ENCODE assay signal across 22 cellular contexts in genomic region chr11:1476946-1477736, GRCh38. TPM values are rescaled to one million over a fixed set of nuclear protein-coding genes. Genes with fewer than 3 reads are reported as not detected.
DNase-seq lines count a peak whose midpoint lies in the region; ATAC-seq, FAIRE-seq and TF ChIP-seq lines count a peak whose summit lies in the region.
"Had no signal": no experiment of that assay in that cellular context is flagged by ENCODE, and none has a peak within 500 bp of the region (broad histone marks: within the 10 kb centered on the region; RNA-seq: fewer than 3 reads in every experiment).

No MANE protein-coding gene starts in this region.

- no peak for ATAC-seq in Right ventricle myocardium superior (ENCODE audit: poor library complexity)

- H3K4me3 ChIP-seq in right atrium auricular region (no peak overlapping the region), left ventricle myocardium inferior (no peak overlapping the region)

- TF ChIP-seq CTCF in right atrium auricular region (IDR thresholded peaks at IDR 0.05) (no peak), left ventricle myocardium inferior (IDR thresholded peaks at IDR 0.05; ENCODE audit: borderline replicate concordance) (no peak)

- no peak for FAIRE-seq in frontal cortex (lab: Jason Lieb, UNC)
- FAIRE-seq: G401.6, RCC 7860 had no signal

- H3K36me3 ChIP-seq in right atrium auricular region, result peaks cover 70% of the 10 kb centered on the region
- H3K36me3 ChIP-seq in left ventricle myocardium inferior, result peaks cover 82% of the 10 kb centered on the region

- no peaks in the 10 kb centered on the region for H3K9me3 ChIP-seq in right atrium auricular region
- H3K9me3 ChIP-seq in left ventricle myocardium inferior (replicated peaks), result no peaks in the 10 kb centered on the region

- intact Hi-C loops in Right ventricle myocardium superior (cut with DNase I) (no loop called here), left ventricle myocardium inferior (cut with micrococcal nuclease) (no loop called here)

- peaks cover 0 to 29% of the 10 kb centered on the region in 2 donors for H3K4me1 ChIP-seq in right atrium auricular region
- H3K4me1 ChIP-seq in left ventricle myocardium inferior, result peaks cover 37% of the 10 kb centered on the region

- H3K27me3 ChIP-seq in right atrium auricular region (no peaks in the 10 kb centered on the region), left ventricle myocardium inferior (ENCODE audit: low read depth) (no peaks in the 10 kb centered on the region)

- DNase-seq in Right ventricle myocardium superior (peak; percentile 19), right atrium auricular region (ENCODE audit: low spot score) (no peak), left ventricle myocardium inferior (peak; percentile 7), pons (ENCODE audit: low spot score) (peak; percentile 24), NCI-H2081 treated with DMSO at 0.1 percent for 48 hours (lab: John Stamatoyannopoulos, UW) (no peak), frontal cortex (ENCODE audit: low spot score in 2 of 2) (no peak), amniotic stem cell (lab: John Stamatoyannopoulos, UW) (no peak)
- DNase-seq: AML-193, C1 segment of cervical spinal cord, Calu3, DMS153, Karpas-422, MV-4-11, NCI-H1105 treated with DMSO at 0.1 percent for 48 hours, NCI-H2029 treated with DMSO at 0.1 percent for 48 hours, NCI-H2171, NCI-H345, NCI-H524, NCI-H82, OCI-M1 had no signal

- H3K27ac ChIP-seq in right atrium auricular region (no peak overlapping the region), left ventricle myocardium inferior (replicated peaks) (no peak overlapping the region)

RNA-seq across cellular contexts. Expression of gene MOB2, which starts 9.4 kb away (rescaled TPM):
- total RNA-seq in Right ventricle myocardium superior, result 46.1 TPM
- total RNA-seq in right atrium auricular region, result 10 to 100 TPM; 22.0 to 27.9 TPM
- total RNA-seq in left ventricle myocardium inferior, result 49.5 TPM
- 15.1 TPM for total RNA-seq in frontal cortex

Comparison
In these comparisons a context has a peak if more than half of its experiments do, and no peak if none do; other contexts are left out.
1. DNase-seq: peak in Right ventricle myocardium superior (single experiment), left ventricle myocardium inferior (single experiment) and pons (single experiment); none in right atrium auricular region (single experiment), NCI-H2081 treated with DMSO at 0.1 percent for 48 hours (single experiment), frontal cortex (0 of 2) and amniotic stem cell (single experiment).